In the genomic region with DNA sequence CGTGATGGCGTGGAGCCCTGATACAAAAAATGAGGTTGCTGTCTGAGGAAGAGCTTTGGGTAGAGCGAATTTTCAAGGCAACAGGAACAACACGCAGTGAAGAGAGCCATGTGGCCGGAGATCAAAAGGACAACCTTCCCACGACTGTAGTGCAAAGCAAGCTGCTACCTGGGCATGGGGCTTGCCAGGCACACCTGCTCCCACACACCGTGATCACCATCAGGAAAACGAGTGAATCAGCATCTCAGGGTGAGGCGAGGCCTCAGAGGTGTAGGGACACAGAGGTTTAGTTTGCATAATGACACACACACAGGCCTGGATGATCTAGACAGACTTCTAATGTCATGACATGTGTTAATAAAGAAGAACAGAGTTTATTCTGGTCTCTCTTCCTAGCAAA, we compare ENCODE assay signal across 12 cellular contexts.
A peak's percentile ranks its signal among the peaks of the same experiment; 100 is the strongest.
DNase-seq lines count a peak whose midpoint lies in the region; ATAC-seq and TF ChIP-seq lines count a peak whose summit lies in the region.
"Had no signal": no experiment of that assay in that cellular context is flagged by ENCODE, and none has a peak within 500 bp of the region (broad histone marks: within the 10 kb centered on the region; RNA-seq: fewer than 3 reads in every experiment).

No MANE protein-coding gene starts in this region.

- H3K9me3 Mint-ChIP-seq in activated CD4-positive, alpha-beta T cell treated with anti-CD3 and anti-CD28 coated beads, Interleukin-2, amount 10 ng/mL, durations not matched to agents 24 days and 14 days, result no peaks in the 10 kb centered on the region
- H3K9me3 Mint-ChIP-seq: mesothelial cell of epicardium had no signal

- H3K27me3 Mint-ChIP-seq in activated CD4-positive, alpha-beta T cell treated with anti-CD3 and anti-CD28 coated beads, Interleukin-2, amount 10 ng/mL, durations not matched to agents 24 days and 14 days, result no peaks in the 10 kb centered on the region

- H3K4me1 Mint-ChIP-seq in activated CD4-positive, alpha-beta T cell treated with anti-CD3 and anti-CD28 coated beads, Interleukin-2, amount 10 ng/mL, durations not matched to agents 24 days and 14 days, result peaks cover 9% of the 10 kb centered on the region

- peaks cover 51% of the 10 kb centered on the region for H3K4me1 ChIP-seq in lower lobe of right lung
- H3K4me1 ChIP-seq in effector memory CD4-positive, alpha-beta T cell (ENCODE audit: control insufficient read depth, insufficient read depth, low read length, poor library complexity, severe bottlenecking), result no peaks in the 10 kb centered on the region

- peak overlapping the region; percentile 78 for H3K27ac ChIP-seq in C4-2B
- peak overlapping the region; percentile 79 for H3K27ac ChIP-seq in VCaP
- H3K27ac ChIP-seq in lower lobe of right lung, result peak overlapping the region; percentile 4
- H3K27ac ChIP-seq in effector memory CD4-positive, alpha-beta T cell (ENCODE audit: insufficient read depth, low read length, poor library complexity, severe bottlenecking), result no peak overlapping the region
- H3K27ac ChIP-seq: BLaER1 had no signal

- DNase-seq in HPDE6-E6E7 (ENCODE audit: extremely low spot score) (peak; percentile 66), lower lobe of right lung (no peak)
- no peak for DNase-seq in effector memory CD4-positive, alpha-beta T cell
- no peak for DNase-seq in activated CD4-positive, alpha-beta T cell treated with anti-CD3 and anti-CD28 coated beads, Interleukin-2, amount 10 ng/mL, durations not matched to agents 24 days and 14 days
- DNase-seq in activated effector memory CD4-positive, alpha-beta T cell treated with Interleukin-2 at 50 U/mL for 16 hours, result no peak
- DNase-seq: cerebellar nuclear complex, NCI-H524 treated with DMSO at 0.1 percent for 48 hours had no signal

- TF ChIP-seq CTCF in C4-2B (conservative IDR thresholded peaks at IDR 0.05), result no peak
- TF ChIP-seq CTCF in VCaP (conservative IDR thresholded peaks at IDR 0.05), result no peak
- no peak for TF ChIP-seq CTCF in lower lobe of right lung (IDR thresholded peaks at IDR 0.05)

- no peaks in the 10 kb centered on the region for H3K27me3 ChIP-seq in lower lobe of right lung (ENCODE audit: low read depth)
- no peaks in the 10 kb centered on the region for H3K27me3 ChIP-seq in effector memory CD4-positive, alpha-beta T cell (replicated peaks; ENCODE audit: control insufficient read depth, insufficient read depth, low read length, poor library complexity, severe bottlenecking)
- H3K27me3 ChIP-seq: BLaER1 had no signal

- no peaks in the 10 kb centered on the region for H3K9me3 ChIP-seq in lower lobe of right lung
- no peaks in the 10 kb centered on the region for H3K9me3 ChIP-seq in effector memory CD4-positive, alpha-beta T cell (ENCODE audit: control insufficient read depth, low read length)
- H3K9me3 ChIP-seq: BLaER1 had no signal

- no peaks in the 10 kb centered on the region for H3K36me3 Mint-ChIP-seq in activated CD4-positive, alpha-beta T cell treated with anti-CD3 and anti-CD28 coated beads, Interleukin-2, amount 10 ng/mL, durations not matched to agents 24 days and 14 days (ENCODE audit: low read depth)

- ATAC-seq in lower lobe of right lung (peak in 1 of 2 donors; percentile 62), GM18867 (IDR thresholded peaks at IDR 0.05; ENCODE audit: unreplicated experiment) (no peak)

- peaks cover 26% of the 10 kb centered on the region for H3K36me3 ChIP-seq in lower lobe of right lung
- no peaks in the 10 kb centered on the region for H3K36me3 ChIP-seq in effector memory CD4-positive, alpha-beta T cell (ENCODE audit: control insufficient read depth, insufficient read depth, low read length)

- intact Hi-C loops in lower lobe of right lung (cut with DNase I), result no loop called here
- intact Hi-C loops in activated CD4-positive, alpha-beta T cell treated with anti-CD3 and anti-CD28 coated beads, Interleukin-2, amount 10 ng/mL, durations not matched to agents 24 days and 14 days (cut with micrococcal nuclease), result no loop called here

- no peak overlapping the region for H3K27ac Mint-ChIP-seq in activated CD4-positive, alpha-beta T cell treated with anti-CD3 and anti-CD28 coated beads, Interleukin-2, amount 10 ng/mL, durations not matched to agents 24 days and 14 days

- no peak overlapping the region for H3K4me3 ChIP-seq in lower lobe of right lung
- no peak overlapping the region for H3K4me3 ChIP-seq in effector memory CD4-positive, alpha-beta T cell (ENCODE audit: insufficient read depth, low read depth, low read length, poor library complexity, severe bottlenecking)
- H3K4me3 ChIP-seq: BLaER1 had no signal

- H3K4me3 Mint-ChIP-seq in activated CD4-positive, alpha-beta T cell treated with anti-CD3 and anti-CD28 coated beads, Interleukin-2, amount 10 ng/mL, durations not matched to agents 24 days and 14 days, result no peak overlapping the region
- H3K4me3 Mint-ChIP-seq: mesothelial cell of epicardium had no signal
